Comparison of ENCODE assay signal across 9 cellular contexts in the genomic region with DNA sequence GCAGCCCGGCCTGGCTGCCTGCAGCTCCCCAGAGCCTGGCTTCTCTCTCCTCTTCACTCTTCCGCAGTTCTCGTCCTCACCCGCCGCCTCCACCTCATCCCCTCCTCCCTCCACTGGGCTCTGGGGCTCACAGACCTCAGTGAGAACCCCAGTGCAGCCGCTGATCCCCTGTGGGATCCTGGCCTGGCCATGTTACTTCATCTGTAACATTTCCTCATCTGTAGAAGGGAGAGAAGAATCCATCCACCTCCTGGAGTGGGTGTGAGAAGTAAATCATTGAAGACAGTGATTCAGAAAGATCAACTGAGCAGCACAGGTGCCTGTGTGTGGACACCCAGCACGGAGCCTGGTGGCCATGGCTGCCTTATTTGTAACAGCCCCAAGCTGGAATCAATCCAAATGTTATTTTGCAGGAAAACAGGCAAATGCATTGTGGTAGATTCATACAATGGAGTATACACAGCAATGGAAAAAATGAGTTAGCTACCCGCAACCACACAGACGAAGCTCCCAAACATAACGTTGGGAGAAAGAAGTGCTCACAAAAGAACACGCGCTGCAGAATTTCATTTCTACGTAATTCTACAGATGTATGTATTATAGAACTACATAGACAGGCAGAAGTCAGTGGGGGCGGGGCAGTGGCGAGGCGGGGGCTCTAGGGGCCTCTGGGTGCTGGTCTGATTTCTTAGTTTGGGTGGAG. TPM values are rescaled to one million over a fixed set of nuclear protein-coding genes. Genes with fewer than 3 reads are reported as not detected.
DNase-seq lines count a peak whose midpoint lies in the region; ATAC-seq, FAIRE-seq and TF ChIP-seq lines count a peak whose summit lies in the region.
"Had no signal": no experiment of that assay in that cellular context is flagged by ENCODE, and none has a peak within 500 bp of the region (broad histone marks: within the 10 kb centered on the region; RNA-seq: fewer than 3 reads in every experiment).

No MANE protein-coding gene starts in this region.

- no peak overlapping the region for H2BK15ac ChIP-seq in H1 (ENCODE audit: low read length)

- CTCF ChIA-PET in H1 (lab: Charles Lee; ENCODE audit: partially characterized antibody) = interaction anchor here (0.6 to 55.1 kb wide), 6 partner anchors 9 to 236 kb away, joined by 3 to 1640 read pairs (median 6); partner anchors contain the start of genes LAPTM5 and MATN1

- peak overlapping the region; percentile 91 for H4K91ac ChIP-seq in H1 (replicated peaks; ENCODE audit: insufficient read length, low read length)

- no peaks in the 10 kb centered on the region for H3K79me1 ChIP-seq in H1 (ENCODE audit: low read depth, low read length)

- no peaks in the 10 kb centered on the region for H3F3A ChIP-seq in smooth muscle cell (ENCODE audit: low read depth)

- no peak for TF ChIP-seq EP300 in H1 (IDR thresholded peaks at IDR 0.05; ENCODE audit: borderline replicate concordance in 1 of 2, low read depth in 2 of 2, low read length in 2 of 2)

- H3K79me2 ChIP-seq in H1 (ENCODE audit: control insufficient read depth in 1 of 2, insufficient read depth in 2 of 2, low read length in 2 of 2) (no peaks in the 10 kb centered on the region), smooth muscle cell (ENCODE audit: low read depth) (no peaks in the 10 kb centered on the region)

- H3K14ac ChIP-seq in H1 (ENCODE audit: insufficient read length) = no peak overlapping the region

- H3K23ac ChIP-seq in H1 (ENCODE audit: insufficient read length) = no peak overlapping the region

- no peak overlapping the region for H2AK5ac ChIP-seq in H1 (ENCODE audit: low read depth, low read length)

- no peak overlapping the region for H3K9ac ChIP-seq in H1 (replicated peaks in 1 of 4; ENCODE audit: extremely low read depth in 1 of 4, low read depth in 3 of 4, low read length in 3 of 4)
- no peak overlapping the region for H3K9ac ChIP-seq in smooth muscle cell (ENCODE audit: low read depth)

- peaks cover 14% of the 10 kb centered on the region for H3K4me1 ChIP-seq in RWPE2 (ENCODE audit: insufficient read depth, poor library complexity, severe bottlenecking)
- H3K4me1 ChIP-seq in H1 (replicated peaks in 1 of 4; ENCODE audit: control insufficient read depth in 3 of 4, insufficient read depth in 4 of 4, low read length in 3 of 4) = peaks cover 0 to 19% (median 3%) of the 10 kb centered on the region in 4 experiments; a peak in 6 of 7 replicates
- peaks cover 11% of the 10 kb centered on the region for H3K4me1 ChIP-seq in smooth muscle cell (ENCODE audit: low read depth)

- no peaks in the 10 kb centered on the region for H3K36me3 ChIP-seq in RWPE2 (ENCODE audit: low read depth)
- no peaks in the 10 kb centered on the region for H3K36me3 ChIP-seq in H1 (ENCODE audit: control insufficient read depth in 2 of 4, insufficient read depth in 4 of 4, low read length in 3 of 4)
- H3K36me3 ChIP-seq in smooth muscle cell (ENCODE audit: low read depth) = no peaks in the 10 kb centered on the region

- no peak overlapping the region for H3K4me3 ChIP-seq in RWPE2 (ENCODE audit: severe bottlenecking)
- H3K4me3 ChIP-seq in H1 (ENCODE audit: extremely low read depth in 1 of 4, insufficient read depth in 2 of 4, low read depth in 3 of 4, low read length in 4 of 4) = no peak overlapping the region
- H3K4me3 ChIP-seq in smooth muscle cell = no peak overlapping the region

- H2BK20ac ChIP-seq in H1 (ENCODE audit: low read length) = no peak overlapping the region

- FAIRE-seq in H1 (lab: Jason Lieb, UNC) = no peak

- POLR2A ChIA-PET in H1 (lab: Charles Lee; ENCODE audit: partially characterized antibody) = interaction anchor here (1.1 kb wide), 1 partner anchor 14 kb away, joined by 3 read pairs; no protein-coding TSS in a partner anchor

- H2AFZ ChIP-seq in H1 (ENCODE audit: low read length) (no peak overlapping the region), smooth muscle cell (ENCODE audit: low read depth) (peak overlapping the region; percentile 44)

- H4K20me1 ChIP-seq in H1 (replicated peaks in 1 of 2; ENCODE audit: control insufficient read depth in 1 of 2, insufficient read depth in 2 of 2, low read length in 2 of 2) = no peaks in the 10 kb centered on the region
- H4K20me1 ChIP-seq in smooth muscle cell (ENCODE audit: low read depth) = no peaks in the 10 kb centered on the region

- H2BK120ac ChIP-seq in H1 (replicated peaks; ENCODE audit: low read depth, low read length) = no peak overlapping the region

- H2BK5ac ChIP-seq in H1 (ENCODE audit: low read depth, low read length) = peak overlapping the region; percentile 82; the same call in 1 of the 2 replicates

- peak overlapping the region; percentile 44 for H3K18ac ChIP-seq in H1 (ENCODE audit: extremely low read depth, low read length)

- H3K4ac ChIP-seq in H1 (replicated peaks; ENCODE audit: insufficient read length, low read depth, low read length) = peak overlapping the region; percentile 41

- no peak overlapping the region for H3K56ac ChIP-seq in H1 (replicated peaks; ENCODE audit: insufficient read length, low read depth, low read length)

- no peak overlapping the region for H4K8ac ChIP-seq in H1 (ENCODE audit: extremely low read depth, insufficient read depth, low read length)

- 88% methylated on average over 16 of the region's 16 CpGs; no CpG with 5 or more reads in 1 of the 2 experiments for WGBS in H1 (ENCODE audit: extremely low coverage in 1 of 2, insufficient coverage in 1 of 2, insufficient read length in 1 of 2, insufficient replicate concordance in 2 of 2, low coverage in 1 of 2, low lambda C conversion rate in 2 of 2, missing lambda C conversion rate in 1 of 2), 2 experiments
- WGBS in smooth muscle cell (ENCODE audit: low lambda C conversion rate) = 78% methylated on average over 16 of the region's 16 CpGs

- no peak for TF ChIP-seq RAD21 in H1 (IDR thresholded peaks at IDR 0.05 in 1 of 2, conservative IDR thresholded peaks at IDR 0.05 in 1 of 2; ENCODE audit: low read depth in 2 of 2, low read length in 2 of 2)

- TF ChIP-seq CTCF in RWPE2 (IDR thresholded peaks at IDR 0.05; ENCODE audit: poor library complexity, severe bottlenecking) (no peak), H1 (IDR thresholded peaks at IDR 0.05; ENCODE audit: control extremely low read depth in 1 of 3, insufficient read depth in 1 of 3, low read depth in 1 of 3, low read length in 3 of 3) (no peak), smooth muscle cell (IDR thresholded peaks at IDR 0.05; ENCODE audit: borderline replicate concordance, insufficient read depth, poor library complexity, severe bottlenecking) (no peak)

- TF ChIP-seq POLR2A in GM19193 (IDR thresholded peaks at IDR 0.05; ENCODE audit: extremely low read depth, insufficient read depth, insufficient read length) (peak; percentile 9), H1 (IDR thresholded peaks at IDR 0.05; ENCODE audit: control extremely low read depth in 1 of 2, low read depth in 2 of 2, low read length in 2 of 2) (no peak)

- H3K27me3 ChIP-seq in RWPE2 (ENCODE audit: insufficient read depth, poor library complexity, severe bottlenecking) (no peaks in the 10 kb centered on the region), H1 (replicated peaks in 1 of 4; ENCODE audit: control insufficient read depth in 3 of 4, extremely low read depth in 1 of 4, insufficient read depth in 3 of 4, low read length in 3 of 4) (no peaks in the 10 kb centered on the region; a peak in 1 of 7 replicates), smooth muscle cell (ENCODE audit: low read depth) (no peaks in the 10 kb centered on the region)

- H4K5ac ChIP-seq in H1 (ENCODE audit: insufficient read length, low read depth, low read length) = no peak overlapping the region

- ATAC-seq in RWPE2 (ENCODE audit: low read depth) (no peak), SK-N-SH treated with all-trans-retinoic acid at 6 μM for 48 hours (no peak), GM21381 (IDR thresholded peaks at IDR 0.05; ENCODE audit: unreplicated experiment) (no peak)

- no peak overlapping the region for H2BK12ac ChIP-seq in H1 (ENCODE audit: low read depth, low read length)

- DNase-seq in RWPE2 (ENCODE audit: low spot score) = no peak
- no peak for DNase-seq in H1 (ENCODE audit: low read depth in 1 of 2, low spot score in 2 of 2)
- no peak for DNase-seq in smooth muscle cell (lab: John Stamatoyannopoulos, UW; ENCODE audit: unreplicated experiment)
- no peak for DNase-seq in DMS79 (lab: John Stamatoyannopoulos, UW)
- DNase-seq: NCI-H226 had no signal

- peak overlapping the region; percentile 53 for H3K27ac ChIP-seq in RWPE2 (ENCODE audit: poor library complexity, severe bottlenecking)
- no peak overlapping the region for H3K27ac ChIP-seq in H1 (ENCODE audit: low read depth, low read length)
- H3K27ac ChIP-seq in smooth muscle cell (ENCODE audit: low read depth) = no peak overlapping the region

- no peaks in the 10 kb centered on the region; the same call in 1 of the 2 replicates for H3K23me2 ChIP-seq in H1 (ENCODE audit: low read depth, low read length)

- H3K9me3 ChIP-seq in RWPE2 (ENCODE audit: severe bottlenecking) = no peaks in the 10 kb centered on the region
- no peaks in the 10 kb centered on the region for H3K9me3 ChIP-seq in H1 (ENCODE audit: insufficient read depth in 2 of 2, low read depth in 1 of 2, low read length in 1 of 2)
- no peaks in the 10 kb centered on the region for H3K9me3 ChIP-seq in smooth muscle cell (replicated peaks; ENCODE audit: low read depth)

- H3K4me2 ChIP-seq in H1 (ENCODE audit: insufficient read depth in 1 of 2, low read depth in 2 of 2, low read length in 2 of 2) = no peak overlapping the region
- peak overlapping the region; percentile 35 for H3K4me2 ChIP-seq in smooth muscle cell

RNA-seq across cellular contexts. Expression of gene LAPTM5, which starts 8.7 kb away (rescaled TPM):
- total RNA-seq in H1 (2021; fragmentation: NEBNext Ultra II Directional; extraction: Animal tissue kit (Norgen Biotek cat#: 25700)) = 0.37 and 0.52 TPM in 2 replicates
- 0.77 and 1.4 TPM in 2 replicates for polyA plus RNA-seq in H1 (2011; rRNA removed)
- 0.83 TPM for polyA plus RNA-seq in H1 (2011; cell fraction: cytosol; rRNA removed)
- polyA plus RNA-seq in H1 (2011; cell fraction: nucleus; rRNA removed) = 0.46 TPM
- polyA plus RNA-seq in H1 (2012, experiment 1 of 2) = 0.39 to 0.60 TPM (median 0.52 TPM) in 3 of 4 replicates, not detected in the other
- polyA plus RNA-seq in H1 (2012, experiment 2 of 2) = 0.18 TPM
- 0.57 TPM for polyA plus RNA-seq in H1 (2013, experiment 1 of 2)
- 0.99 TPM for polyA plus RNA-seq in H1 (2013, experiment 2 of 2)
- polyA minus RNA-seq in H1 (2011; rRNA and poly(A)+ RNA removed) = 1.0 and 1.1 TPM in 2 replicates
- not detected for polyA minus RNA-seq in H1 (2011; cell fraction: cytosol; rRNA and poly(A)+ RNA removed)
- polyA minus RNA-seq in H1 (2011; cell fraction: nucleus; rRNA and poly(A)+ RNA removed) = 0.30 TPM
- total RNA-seq in smooth muscle cell = 0.49 and 1.4 TPM in 2 replicates
- 0.63 and 1.6 TPM in 2 replicates for polyA plus RNA-seq in smooth muscle cell

RNA-seq across cellular contexts. Expression of gene MATN1, which starts 25.5 kb away (rescaled TPM):
- 0.11 and 0.28 TPM in 2 replicates for total RNA-seq in H1 (2021; fragmentation: NEBNext Ultra II Directional; extraction: Animal tissue kit (Norgen Biotek cat#: 25700))
- polyA plus RNA-seq in H1 (2011; rRNA removed) = 0.11 and 0.12 TPM in 2 replicates
- polyA plus RNA-seq in H1 (2011; cell fraction: cytosol; rRNA removed) = 0.23 TPM
- 0.19 TPM for polyA plus RNA-seq in H1 (2011; cell fraction: nucleus; rRNA removed)
- polyA plus RNA-seq in H1 (2012, experiment 1 of 2) = 0.11 to 0.32 TPM (median 0.16 TPM) in 4 replicates
- not detected for polyA plus RNA-seq in H1 (2012, experiment 2 of 2)
- 0.08 TPM for polyA plus RNA-seq in H1 (2013, experiment 1 of 2)
- 0.11 TPM for polyA plus RNA-seq in H1 (2013, experiment 2 of 2)
- polyA minus RNA-seq in H1 (2011; rRNA and poly(A)+ RNA removed) = 0.13 and 0.24 TPM in 2 replicates
- not detected for polyA minus RNA-seq in H1 (2011; cell fraction: cytosol; rRNA and poly(A)+ RNA removed)
- polyA minus RNA-seq in H1 (2011; cell fraction: nucleus; rRNA and poly(A)+ RNA removed) = not detected
- total RNA-seq in smooth muscle cell = 0.36 and 2.0 TPM in 2 replicates
- polyA plus RNA-seq in smooth muscle cell = 0.40 and 0.61 TPM in 2 replicates
- total RNA-seq: myocyte had no signal
